In the genomic region with DNA sequence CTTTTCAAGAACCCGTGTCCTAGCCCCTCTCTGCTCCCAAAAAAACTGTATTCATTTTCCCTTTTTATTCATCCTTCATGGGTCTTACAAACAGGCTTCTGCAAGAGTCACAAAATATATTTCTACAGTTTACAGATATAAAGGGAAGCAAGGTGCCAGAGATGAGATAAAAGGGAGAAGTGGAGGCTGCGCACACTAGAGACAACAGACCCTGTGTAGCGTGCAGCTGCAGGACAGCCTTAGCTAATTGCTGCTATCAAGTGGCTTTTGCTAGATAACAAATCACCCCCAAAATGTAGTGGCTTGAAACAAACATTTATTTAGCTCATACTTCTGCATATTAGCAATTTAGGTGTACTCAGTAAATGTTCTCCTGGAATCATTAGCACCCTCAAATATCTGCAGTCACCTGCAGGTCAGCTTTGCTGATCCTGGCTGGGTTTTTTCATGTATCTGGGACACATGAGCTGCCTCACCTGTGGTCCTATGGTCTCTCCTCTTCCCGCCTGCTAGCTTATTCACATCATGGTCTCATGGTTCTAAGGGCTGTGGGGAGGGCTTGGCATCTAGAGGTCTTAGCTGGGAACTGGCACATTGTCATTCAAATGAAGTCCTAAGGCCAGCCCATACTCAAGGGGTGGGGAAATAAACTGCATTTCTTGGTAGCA, we compare ENCODE assay signal across 16 cellular contexts. TPM values are rescaled to one million over a fixed set of nuclear protein-coding genes. Genes with fewer than 3 reads are reported as not detected.
DNase-seq lines count a peak whose midpoint lies in the region; ATAC-seq and TF ChIP-seq lines count a peak whose summit lies in the region.
"Had no signal": no experiment of that assay in that cellular context is flagged by ENCODE, and none has a peak within 500 bp of the region (broad histone marks: within the 10 kb centered on the region; RNA-seq: fewer than 3 reads in every experiment).

No MANE protein-coding gene starts in this region.

- intact Hi-C loops in left colon (cut with DNase I, micrococcal nuclease), result no loop called here
- intact Hi-C loops in sigmoid colon (cut with DNase I), result no loop called here

- H3K36me3 ChIP-seq in DOHH2 (ENCODE audit: control insufficient read depth, low read length) (peaks cover 62% of the 10 kb centered on the region), sigmoid colon (peaks cover 13 to 59% (median 21%) of the 10 kb centered on the region in 4 donors)

- 92 to 97% methylated on average over 4 of the region's 4 CpGs for WGBS in sigmoid colon, 2 donors

- H3K27ac ChIP-seq in DOHH2 (ENCODE audit: low read depth, low read length) (peak overlapping the region; percentile 100), VCaP (peak overlapping the region; percentile 32), sigmoid colon (peak overlapping the region in 3 of 4 donors; percentile 56 to 76 (median 69))
- H3K27ac ChIP-seq: foreskin keratinocyte, right atrium auricular region, thyroid gland had no signal

- H3K27me3 ChIP-seq in DOHH2 (ENCODE audit: control insufficient read depth, low read length), result no peaks in the 10 kb centered on the region
- H3K27me3 ChIP-seq in sigmoid colon, result no peaks in the 10 kb centered on the region
- H3K27me3 ChIP-seq: foreskin keratinocyte, right atrium auricular region, thyroid gland had no signal

- no peaks in the 10 kb centered on the region for H3K9me2 ChIP-seq in DOHH2 (replicated peaks; ENCODE audit: control insufficient read depth, low read length)

- TF ChIP-seq POLR2A in sigmoid colon (IDR thresholded peaks at IDR 0.05), result no peak

- peaks cover 21% of the 10 kb centered on the region for H3F3A ChIP-seq in DOHH2 (ENCODE audit: control insufficient read depth, insufficient read depth)

- peak; percentile 37 for ATAC-seq in left colon
- no peak for ATAC-seq in GM21619 (IDR thresholded peaks at IDR 0.05; ENCODE audit: unreplicated experiment)
- ATAC-seq in HG03025 (IDR thresholded peaks at IDR 0.05; ENCODE audit: low FRiP score, unreplicated experiment), result no peak
- ATAC-seq in HG03108 (IDR thresholded peaks at IDR 0.05; ENCODE audit: unreplicated experiment), result no peak
- ATAC-seq: activated CD8-positive, alpha-beta T cell treated with anti-CD3 and anti-CD28 coated beads, Interleukin-2, amount 10 ng/mL, durations not matched to agents 7 days and 5 days; foreskin keratinocyte had no signal

- TF ChIP-seq EP300 in sigmoid colon (IDR thresholded peaks at IDR 0.05), result no peak

- peak overlapping the region; percentile 70 for H3K4me2 ChIP-seq in DOHH2 (ENCODE audit: low read length)
- H3K4me2 ChIP-seq: PC-9 had no signal

- H3K4me1 ChIP-seq in DOHH2 (ENCODE audit: control insufficient read depth, low read length), result peaks cover 84% of the 10 kb centered on the region
- peaks cover 0 to 37% (median 33%) of the 10 kb centered on the region in 4 donors for H3K4me1 ChIP-seq in sigmoid colon
- H3K4me1 ChIP-seq: thyroid gland had no signal

- TF ChIP-seq CTCF in DOHH2 (IDR thresholded peaks at IDR 0.05; ENCODE audit: low read depth, low read length, poor library complexity, severe bottlenecking), result no peak
- no peak for TF ChIP-seq CTCF in VCaP (conservative IDR thresholded peaks at IDR 0.05)
- TF ChIP-seq CTCF in sigmoid colon (IDR thresholded peaks at IDR 0.05), result no peak

- H3K4me3 ChIP-seq in DOHH2 (ENCODE audit: low read length) (peak overlapping the region; percentile 71), sigmoid colon (no peak overlapping the region)
- H3K4me3 ChIP-seq: PC-9, right atrium auricular region, thyroid gland had no signal

- H3K79me2 ChIP-seq in DOHH2 (ENCODE audit: control insufficient read depth, low read length), result peaks cover 57% of the 10 kb centered on the region

- no peaks in the 10 kb centered on the region for H4K20me1 ChIP-seq in DOHH2 (ENCODE audit: control insufficient read depth, insufficient read depth, low read depth, low read length)

- DNase-seq in left colon, result no peak
- no peak for DNase-seq in sigmoid colon
- no peak for DNase-seq in stimulated activated CD4-positive, alpha-beta T cell treated with anti-CD3 and anti-CD28 coated beads, Interleukin-4, amount 100 ng/mL, for 4 hours
- DNase-seq: activated CD8-positive, alpha-beta T cell treated with anti-CD3 and anti-CD28 coated beads, Interleukin-2, amount 10 ng/mL, durations not matched to agents 7 days and 5 days; CD4-positive, CD25-positive, alpha-beta regulatory T cell; foreskin keratinocyte; NCI-H2171 treated with DMSO at 0.1 percent for 48 hours; NCI-H748 treated with DMSO at 0.1 percent for 48 hours; PC-9; thyroid gland had no signal

- H3K9me3 ChIP-seq in DOHH2 (ENCODE audit: control insufficient read depth, insufficient read depth, low read length) (peaks cover 13% of the 10 kb centered on the region), sigmoid colon (no peaks in the 10 kb centered on the region)
- H3K9me3 ChIP-seq: right atrium auricular region, thyroid gland had no signal

RNA-seq across cellular contexts. Expression of gene ARHGEF37, which starts 29.4 kb away (rescaled TPM):
- total RNA-seq in left colon (10 to 100 TPM; 14.2 to 23.5 TPM), sigmoid colon (10 to 100 TPM; 23.5 to 51.0 (median 39.8) TPM)
- 1 to 10 TPM; 4.8 to 7.2 (median 7.0) TPM for polyA plus RNA-seq in sigmoid colon

RNA-seq across cellular contexts. Expression of gene CSNK1A1, which starts 59.5 kb away (rescaled TPM):
- total RNA-seq in left colon, result 100 to 1,000 TPM; 202 to 229 TPM
- 100 to 1,000 TPM; 214 to 298 (median 231) TPM for total RNA-seq in sigmoid colon
- 100 to 1,000 TPM in 2 of 3 donors, 10 to 100 TPM in 1; 85.3 to 112 (median 107) TPM for polyA plus RNA-seq in sigmoid colon

Comparison
In these comparisons a context has a peak if more than half of its experiments do, and no peak if none do; other contexts are left out.
1. H3K27ac ChIP-seq: peak in every context shown above with its lines; median percentile 100 in DOHH2; 69 in sigmoid colon; 32 in VCaP.